ENCODE assay signal across 25 cellular contexts in the genomic region with DNA sequence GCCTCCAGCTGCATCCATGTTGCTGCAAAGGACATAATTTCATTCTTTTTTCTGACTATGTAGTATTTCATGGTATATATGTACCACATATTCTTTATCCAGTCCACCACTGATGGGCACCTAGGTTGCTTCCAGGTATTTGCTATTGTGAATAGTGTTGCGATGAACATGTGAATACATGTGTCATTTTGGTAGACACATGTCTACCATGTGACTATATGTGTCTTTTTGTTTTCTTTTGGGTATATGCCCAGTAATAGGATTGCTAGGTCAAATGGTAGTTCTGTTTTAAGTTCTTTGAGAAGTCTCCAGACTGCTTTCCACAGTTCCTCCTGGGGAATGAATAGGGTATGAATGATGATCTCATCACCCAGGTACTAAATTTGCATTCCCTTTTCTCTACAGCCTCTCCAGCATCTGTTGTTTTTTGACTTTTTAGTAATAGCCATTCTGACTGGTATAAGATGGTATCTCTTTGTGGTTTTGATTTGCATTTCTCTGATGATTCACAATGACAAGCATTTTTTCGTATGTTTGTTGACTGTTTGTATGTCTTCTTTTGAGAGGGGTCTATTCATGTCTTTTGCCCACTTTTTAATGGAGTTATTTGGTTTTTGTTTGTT. TPM values are rescaled to one million over a fixed set of nuclear protein-coding genes. Genes with fewer than 3 reads are reported as not detected.
DNase-seq lines count a peak whose midpoint lies in the region; ATAC-seq and FAIRE-seq lines count a peak whose summit lies in the region.
"Had no signal": no experiment of that assay in that cellular context is flagged by ENCODE, and none has a peak within 500 bp of the region (broad histone marks: within the 10 kb centered on the region; RNA-seq: fewer than 3 reads in every experiment).

No MANE protein-coding gene starts in this region.

- H3K27me3 Mint-ChIP-seq in activated T-cell treated with anti-CD3 and anti-CD28 coated beads, Interleukin-2, amount 50 U/mL, for 72 hours (ENCODE audit: low read depth), result peaks cover 11% of the 10 kb centered on the region

- peaks cover 8% of the 10 kb centered on the region for H3K4me1 Mint-ChIP-seq in activated T-cell treated with anti-CD3 and anti-CD28 coated beads, Interleukin-2, amount 50 U/mL, for 72 hours (ENCODE audit: low read depth)
- H3K4me1 Mint-ChIP-seq: activated CD4-positive, alpha-beta T cell treated with anti-CD3 and anti-CD28 coated beads, Interleukin-2, amount 10 ng/mL, durations not matched to agents 7 days and 5 days; nephron; T-helper 17 cell had no signal

- H3K36me3 Mint-ChIP-seq in activated T-cell treated with anti-CD3 and anti-CD28 coated beads, Interleukin-2, amount 50 U/mL, for 72 hours (ENCODE audit: insufficient read depth in 2 of 2), result peaks cover 0 to 4% of the 10 kb centered on the region in 2 donors

- no peak for DNase-seq in activated T-cell treated with anti-CD3 and anti-CD28 coated beads, Interleukin-2, amount 50 U/mL, for 72 hours
- no peak for DNase-seq in activated T-cell treated with anti-CD3 and anti-CD28 coated beads, Interleukin-2, amount 50 U/mL, for 1 hour
- DNase-seq in HT1080 (ENCODE audit: low read depth) (peak; percentile 46), amniotic epithelial cell (ENCODE audit: low read depth) (peak; percentile 30), kidney tubule cell (ENCODE audit: low spot score) (peak; percentile 53), Ammon's horn (ENCODE audit: low spot score) (no peak), urothelium cell line (ENCODE audit: low spot score) (no peak), NCI-H146 (lab: John Stamatoyannopoulos, UW) (no peak)
- DNase-seq: activated CD4-positive, alpha-beta T cell treated with anti-CD3 and anti-CD28 coated beads, Interleukin-2, amount 10 ng/mL, durations not matched to agents 7 days and 5 days; activated CD8-positive, alpha-beta memory T cell treated with anti-CD3 and anti-CD28 coated beads, Interleukin-2, amount 50 U/mL, for 4 hours; activated gamma-delta T cell; amniotic stem cell; COR-L47; KG1; left ventricle myocardium superior; MV-4-11; NCI-H1694 treated with DMSO at 0.1 percent for 48 hours; NCI-H774; pancreas; right cardiac atrium; T-helper 17 cell; upper lobe of left lung had no signal

- no peak for FAIRE-seq in urothelium cell line (lab: Jason Lieb, UNC)
- FAIRE-seq: A549, endometrium, pancreas had no signal

- no peak overlapping the region for H3K4me3 Mint-ChIP-seq in activated T-cell treated with anti-CD3 and anti-CD28 coated beads, Interleukin-2, amount 50 U/mL, for 72 hours
- H3K4me3 Mint-ChIP-seq: activated CD4-positive, alpha-beta T cell treated with anti-CD3 and anti-CD28 coated beads, Interleukin-2, amount 10 ng/mL, durations not matched to agents 7 days and 5 days; nephron; T-helper 17 cell had no signal

- H3K9me3 Mint-ChIP-seq in activated T-cell treated with anti-CD3 and anti-CD28 coated beads, Interleukin-2, amount 50 U/mL, for 72 hours, result peaks cover 3 to 5% of the 10 kb centered on the region in 2 donors

- H3K27ac Mint-ChIP-seq in activated T-cell treated with anti-CD3 and anti-CD28 coated beads, Interleukin-2, amount 50 U/mL, for 72 hours, result no peak overlapping the region
- H3K27ac Mint-ChIP-seq: activated CD4-positive, alpha-beta T cell treated with anti-CD3 and anti-CD28 coated beads, Interleukin-2, amount 10 ng/mL, durations not matched to agents 7 days and 5 days; nephron; T-helper 17 cell had no signal

- peak; percentile 66 to 79 for ATAC-seq in activated T-cell treated with anti-CD3 and anti-CD28 coated beads, Interleukin-2, amount 50 U/mL, for 72 hours (replicated peaks in 1 of 2)
- ATAC-seq: A549, left ventricle myocardium superior, pancreas, right cardiac atrium, T-helper 17 cell had no signal

RNA-seq across cellular contexts. Expression of a gene that starts 35.6 kb away (rescaled TPM):
- 10 to 100 TPM; 11.1 to 12.5 TPM for total RNA-seq in activated T-cell treated with anti-CD3 and anti-CD28 coated beads, Interleukin-2, amount 50 U/mL, for 72 hours
- total RNA-seq in HT1080 (2014; rRNA removed; shearing (Covaris generic)), result 39.3 and 42.4 TPM in 2 replicates
- 56.3 and 63.4 TPM in 2 replicates for polyA plus RNA-seq in HT1080 (2015; cell fraction: cytosol; rRNA removed)
- 53.3 and 57.5 TPM in 2 replicates for polyA plus RNA-seq in HT1080 (2015; cell fraction: nucleus; rRNA removed)

Comparison
In these comparisons a context has a peak if more than half of its experiments do, and no peak if none do; other contexts are left out.
1. DNase-seq: peak in HT1080 (single experiment), amniotic epithelial cell (single experiment) and kidney tubule cell (single experiment); none in activated T-cell treated with anti-CD3 and anti-CD28 coated beads, Interleukin-2, amount 50 U/mL, for 72 hours (0 of 2), activated T-cell treated with anti-CD3 and anti-CD28 coated beads, Interleukin-2, amount 50 U/mL, for 1 hour (single experiment), Ammon's horn (single experiment), urothelium cell line (single experiment) and NCI-H146 (single experiment).